12 cellular contexts compared by ENCODE assay signal in genomic region chr12:96020314-96021003, GRCh38. TPM values are rescaled to one million over a fixed set of nuclear protein-coding genes. Genes with fewer than 3 reads are reported as not detected.
DNase-seq lines count a peak whose midpoint lies in the region; ATAC-seq and TF ChIP-seq lines count a peak whose summit lies in the region.
"Had no signal": no experiment of that assay in that cellular context is flagged by ENCODE, and none has a peak within 500 bp of the region (broad histone marks: within the 10 kb centered on the region; RNA-seq: fewer than 3 reads in every experiment).

No MANE protein-coding gene starts in this region.

- no peaks in the 10 kb centered on the region for H3K4me1 ChIP-seq in foreskin keratinocyte

- H3K27ac Mint-ChIP-seq in CD14-positive monocyte (peak overlapping the region; percentile 78 to 94 (median 92)), glutamatergic neuron (ENCODE audit: unreplicated experiment) (no peak overlapping the region), natural killer cell (no peak overlapping the region)
- H3K27ac Mint-ChIP-seq: activated naive CD8-positive, alpha-beta T cell had no signal

- ATAC-seq in GM19452 (IDR thresholded peaks at IDR 0.05; ENCODE audit: unreplicated experiment) = peak; percentile 98
- peak; percentile 99 for ATAC-seq in HG03025 (IDR thresholded peaks at IDR 0.05; ENCODE audit: low FRiP score, unreplicated experiment)
- no peak for ATAC-seq in natural killer cell
- ATAC-seq in foreskin keratinocyte = no peak

- H3K36me3 Mint-ChIP-seq in CD14-positive monocyte (peaks cover 69 to 90% of the 10 kb centered on the region in 2 donors), glutamatergic neuron (ENCODE audit: unreplicated experiment) (no peaks in the 10 kb centered on the region), natural killer cell (peaks cover 12% of the 10 kb centered on the region)

- intact Hi-C loops in CD14-positive monocyte (cut with micrococcal nuclease) (no loop called here), natural killer cell (cut with micrococcal nuclease) (no loop called here)

- DNase-seq in CD14-positive monocyte (ENCODE audit: low spot score) (no peak), NB4 (ENCODE audit: low read depth) (peak; percentile 49), glutamatergic neuron (no peak), natural killer cell (no peak), NCI-H1694 (lab: John Stamatoyannopoulos, UW) (no peak), foreskin keratinocyte (no peak)
- DNase-seq: NCI-H82, occipital lobe had no signal

- H3K4me3 Mint-ChIP-seq in CD14-positive monocyte (peak overlapping the region in 1 of 2 donors; percentile 30), glutamatergic neuron (ENCODE audit: unreplicated experiment) (no peak overlapping the region), natural killer cell (no peak overlapping the region)
- H3K4me3 Mint-ChIP-seq: activated naive CD8-positive, alpha-beta T cell had no signal

- no peaks in the 10 kb centered on the region for H3K27me3 ChIP-seq in foreskin keratinocyte

- no peak for TF ChIP-seq CTCF in CD14-positive monocyte (IDR thresholded peaks at IDR 0.05)
- TF ChIP-seq CTCF in NB4 (IDR thresholded peaks at IDR 0.05; ENCODE audit: low read depth, low read length) = no peak
- TF ChIP-seq CTCF in glutamatergic neuron (IDR thresholded peaks at IDR 0.05; ENCODE audit: partially characterized antibody, unreplicated experiment) = no peak
- TF ChIP-seq CTCF in natural killer cell (IDR thresholded peaks at IDR 0.05) = no peak
- TF ChIP-seq CTCF in foreskin keratinocyte (conservative IDR thresholded peaks at IDR 0.05) = no peak

- H3K27ac ChIP-seq in foreskin keratinocyte = no peak overlapping the region

- H3K4me1 Mint-ChIP-seq in CD14-positive monocyte (peaks cover 32% of the 10 kb centered on the region), glutamatergic neuron (ENCODE audit: low read depth, unreplicated experiment) (no peaks in the 10 kb centered on the region), natural killer cell (no peaks in the 10 kb centered on the region)

- H3K9me3 Mint-ChIP-seq in CD14-positive monocyte = no peaks in the 10 kb centered on the region
- H3K9me3 Mint-ChIP-seq in glutamatergic neuron (ENCODE audit: unreplicated experiment) = no peaks in the 10 kb centered on the region
- no peaks in the 10 kb centered on the region for H3K9me3 Mint-ChIP-seq in natural killer cell

- no peak overlapping the region for H3K4me3 ChIP-seq in NB4 (ENCODE audit: low read depth, low read length)

- no peak for TF ChIP-seq POLR2A in NB4 (IDR thresholded peaks at IDR 0.05; ENCODE audit: extremely low read depth, insufficient read length)

- peaks cover 0 to 2% (median 0%) of the 10 kb centered on the region in 3 donors for H3K27me3 Mint-ChIP-seq in CD14-positive monocyte (ENCODE audit: low read depth in 3 of 3)
- H3K27me3 Mint-ChIP-seq in glutamatergic neuron (ENCODE audit: unreplicated experiment) = no peaks in the 10 kb centered on the region
- no peaks in the 10 kb centered on the region for H3K27me3 Mint-ChIP-seq in natural killer cell (ENCODE audit: low read depth in 2 of 2)
- H3K27me3 Mint-ChIP-seq: activated naive CD8-positive, alpha-beta T cell had no signal

RNA-seq across cellular contexts. Expression of gene LTA4H, which starts 14.9 kb away (rescaled TPM):
- 100 to 1,000 TPM; 647 to 963 TPM for polyA plus RNA-seq in CD14-positive monocyte
- 27.6 TPM for total RNA-seq in glutamatergic neuron (ENCODE audit: unreplicated experiment)
- total RNA-seq in natural killer cell = 10 to 100 TPM; 43.1 to 51.9 (median 48.3) TPM
- total RNA-seq in foreskin keratinocyte = 97.7 and 108 TPM in 2 replicates
- 65.7 and 78.8 TPM in 2 replicates for polyA plus RNA-seq in foreskin keratinocyte

RNA-seq across cellular contexts. Expression of gene HAL, which starts 24.3 kb away (rescaled TPM):
- polyA plus RNA-seq in CD14-positive monocyte = 10 to 100 TPM; 28.0 to 29.2 TPM
- not detected for total RNA-seq in glutamatergic neuron (ENCODE audit: unreplicated experiment)
- 10 to 100 TPM in 1 of 3 donors, 1 to 10 TPM in 2; 1.2 to 10.8 (median 1.6) TPM for total RNA-seq in natural killer cell
- total RNA-seq in foreskin keratinocyte = 0.42 and 0.48 TPM in 2 replicates
- polyA plus RNA-seq in foreskin keratinocyte = 0.03 and 0.08 TPM in 2 replicates
- total RNA-seq: urinary bladder had no signal

Comparison
In these comparisons a context has a peak if more than half of its experiments do, and no peak if none do; other contexts are left out.
1. H3K27ac Mint-ChIP-seq: peak in CD14-positive monocyte (7 of 7); none in glutamatergic neuron (single experiment) and natural killer cell (0 of 2).
2. ATAC-seq: peak in GM19452 (single experiment) and HG03025 (single experiment); none in natural killer cell (0 of 3) and foreskin keratinocyte (single experiment).